In genomic region chr10:119177708-119178370, GRCh38 we compare ENCODE assay signal across 3 cellular contexts.
TF ChIP-seq lines count a peak whose summit lies in the region.

No MANE protein-coding gene starts in this region.

TF ChIP-seq in HEK293, 187 proteins besides CTCF, POLR2A, EP300 and RAD21 (continues in another document):
- no peak for TF ChIP-seq ZNF530 (tag by site-specific recombination; IDR thresholded peaks at IDR 0.05; ENCODE audit: low read depth)
- no peak for TF ChIP-seq ZNF670 (tag by site-specific recombination; IDR thresholded peaks at IDR 0.05; ENCODE audit: low read depth)
- TF ChIP-seq ZNF221 (tag by site-specific recombination; IDR thresholded peaks at IDR 0.05; ENCODE audit: borderline replicate concordance): no peak
- no peak for TF ChIP-seq KLF17 (tag by site-specific recombination; IDR thresholded peaks at IDR 0.05)
- TF ChIP-seq GLI4 (tag by site-specific recombination; IDR thresholded peaks at IDR 0.05): no peak
- TF ChIP-seq, protein P1, sequence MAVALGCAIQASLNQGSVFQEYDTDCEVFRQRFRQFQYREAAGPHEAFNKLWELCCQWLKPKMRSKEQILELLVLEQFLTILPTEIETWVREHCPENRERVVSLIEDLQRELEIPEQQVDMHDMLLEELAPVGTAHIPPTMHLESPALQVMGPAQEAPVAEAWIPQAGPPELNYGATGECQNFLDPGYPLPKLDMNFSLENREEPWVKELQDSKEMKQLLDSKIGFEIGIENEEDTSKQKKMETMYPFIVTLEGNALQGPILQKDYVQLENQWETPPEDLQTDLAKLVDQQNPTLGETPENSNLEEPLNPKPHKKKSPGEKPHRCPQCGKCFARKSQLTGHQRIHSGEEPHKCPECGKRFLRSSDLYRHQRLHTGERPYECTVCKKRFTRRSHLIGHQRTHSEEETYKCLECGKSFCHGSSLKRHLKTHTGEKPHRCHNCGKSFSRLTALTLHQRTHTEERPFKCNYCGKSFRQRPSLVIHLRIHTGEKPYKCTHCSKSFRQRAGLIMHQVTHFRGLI (tag by site-specific recombination; IDR thresholded peaks at IDR 0.05): 0 out of 2 replicates have a peak, but pooled peaks have one; percentile 16
- no peak for TF ChIP-seq ZNF112 (tag by site-specific recombination; IDR thresholded peaks at IDR 0.05)
- TF ChIP-seq ZFP69B (tag by site-specific recombination; IDR thresholded peaks at IDR 0.05): no peak
- TF ChIP-seq ZNF76 (tag by site-specific recombination; IDR thresholded peaks at IDR 0.05; ENCODE audit: borderline replicate concordance, low read depth): peak; percentile 44; the same call in 1 of the 2 replicates
- TF ChIP-seq ZNF311 (tag by site-specific recombination; IDR thresholded peaks at IDR 0.05; ENCODE audit: borderline replicate concordance): no peak
- TF ChIP-seq SP7 (tag by site-specific recombination; IDR thresholded peaks at IDR 0.05): no peak
- TF ChIP-seq, protein P2, sequence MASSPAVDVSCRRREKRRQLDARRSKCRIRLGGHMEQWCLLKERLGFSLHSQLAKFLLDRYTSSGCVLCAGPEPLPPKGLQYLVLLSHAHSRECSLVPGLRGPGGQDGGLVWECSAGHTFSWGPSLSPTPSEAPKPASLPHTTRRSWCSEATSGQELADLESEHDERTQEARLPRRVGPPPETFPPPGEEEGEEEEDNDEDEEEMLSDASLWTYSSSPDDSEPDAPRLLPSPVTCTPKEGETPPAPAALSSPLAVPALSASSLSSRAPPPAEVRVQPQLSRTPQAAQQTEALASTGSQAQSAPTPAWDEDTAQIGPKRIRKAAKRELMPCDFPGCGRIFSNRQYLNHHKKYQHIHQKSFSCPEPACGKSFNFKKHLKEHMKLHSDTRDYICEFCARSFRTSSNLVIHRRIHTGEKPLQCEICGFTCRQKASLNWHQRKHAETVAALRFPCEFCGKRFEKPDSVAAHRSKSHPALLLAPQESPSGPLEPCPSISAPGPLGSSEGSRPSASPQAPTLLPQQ (tag by site-specific recombination; IDR thresholded peaks at IDR 0.05): 0 out of 2 replicates have a peak, but pooled peaks have one; percentile 58
- TF ChIP-seq ZNF433 (tag by site-specific recombination; IDR thresholded peaks at IDR 0.05; ENCODE audit: low read depth): no peak
- TF ChIP-seq ZXDB (tag by site-specific recombination; IDR thresholded peaks at IDR 0.05): no peak
- no peak for TF ChIP-seq ZNF341 (tag by site-specific recombination; IDR thresholded peaks at IDR 0.05; ENCODE audit: low read depth)
- TF ChIP-seq ZNF184 (tag by site-specific recombination; IDR thresholded peaks at IDR 0.05): no peak
- TF ChIP-seq ZNF654 (tag by site-specific recombination; IDR thresholded peaks at IDR 0.05; ENCODE audit: low read depth): no peak
- 0 out of 2 replicates have a peak, but pooled peaks have one; percentile 10 for TF ChIP-seq GLIS2 (tag by site-specific recombination; IDR thresholded peaks at IDR 0.05)
- 0 out of 2 replicates have a peak, but pooled peaks have one; percentile 19 for TF ChIP-seq ZFP37 (tag by site-specific recombination; IDR thresholded peaks at IDR 0.05)
- TF ChIP-seq ZNF544 (tag by site-specific recombination; IDR thresholded peaks at IDR 0.05): no peak

TF ChIP-seq in SK-N-SH, 30 proteins besides CTCF, POLR2A, EP300 and RAD21:
- TF ChIP-seq, protein P3, sequence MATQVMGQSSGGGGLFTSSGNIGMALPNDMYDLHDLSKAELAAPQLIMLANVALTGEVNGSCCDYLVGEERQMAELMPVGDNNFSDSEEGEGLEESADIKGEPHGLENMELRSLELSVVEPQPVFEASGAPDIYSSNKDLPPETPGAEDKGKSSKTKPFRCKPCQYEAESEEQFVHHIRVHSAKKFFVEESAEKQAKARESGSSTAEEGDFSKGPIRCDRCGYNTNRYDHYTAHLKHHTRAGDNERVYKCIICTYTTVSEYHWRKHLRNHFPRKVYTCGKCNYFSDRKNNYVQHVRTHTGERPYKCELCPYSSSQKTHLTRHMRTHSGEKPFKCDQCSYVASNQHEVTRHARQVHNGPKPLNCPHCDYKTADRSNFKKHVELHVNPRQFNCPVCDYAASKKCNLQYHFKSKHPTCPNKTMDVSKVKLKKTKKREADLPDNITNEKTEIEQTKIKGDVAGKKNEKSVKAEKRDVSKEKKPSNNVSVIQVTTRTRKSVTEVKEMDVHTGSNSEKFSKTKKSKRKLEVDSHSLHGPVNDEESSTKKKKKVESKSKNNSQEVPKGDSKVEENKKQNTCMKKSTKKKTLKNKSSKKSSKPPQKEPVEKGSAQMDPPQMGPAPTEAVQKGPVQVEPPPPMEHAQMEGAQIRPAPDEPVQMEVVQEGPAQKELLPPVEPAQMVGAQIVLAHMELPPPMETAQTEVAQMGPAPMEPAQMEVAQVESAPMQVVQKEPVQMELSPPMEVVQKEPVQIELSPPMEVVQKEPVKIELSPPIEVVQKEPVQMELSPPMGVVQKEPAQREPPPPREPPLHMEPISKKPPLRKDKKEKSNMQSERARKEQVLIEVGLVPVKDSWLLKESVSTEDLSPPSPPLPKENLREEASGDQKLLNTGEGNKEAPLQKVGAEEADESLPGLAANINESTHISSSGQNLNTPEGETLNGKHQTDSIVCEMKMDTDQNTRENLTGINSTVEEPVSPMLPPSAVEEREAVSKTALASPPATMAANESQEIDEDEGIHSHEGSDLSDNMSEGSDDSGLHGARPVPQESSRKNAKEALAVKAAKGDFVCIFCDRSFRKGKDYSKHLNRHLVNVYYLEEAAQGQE (IDR thresholded peaks at IDR 0.05; ENCODE audit: low read depth, low read length): no peak
- TF ChIP-seq FOSL2 (IDR thresholded peaks at IDR 0.05; ENCODE audit: borderline replicate concordance, low read depth) (no peak), EZH2phosphoT487 (IDR thresholded peaks at IDR 0.05; ENCODE audit: borderline replicate concordance, low read depth) (no peak), TAF1 (IDR thresholded peaks at IDR 0.05; ENCODE audit: borderline replicate concordance, low read depth, low read length) (no peak), NRF1 (IDR thresholded peaks at IDR 0.05; ENCODE audit: low read depth, low read length) (no peak), RFX5 (IDR thresholded peaks at IDR 0.05; ENCODE audit: low read length) (no peak), MXI1 (IDR thresholded peaks at IDR 0.05; ENCODE audit: low read depth, low read length) (no peak), JUND (IDR thresholded peaks at IDR 0.05) (no peak), CHD2 (IDR thresholded peaks at IDR 0.05; ENCODE audit: low read length, partially characterized antibody) (no peak), SMC3 (IDR thresholded peaks at IDR 0.05; ENCODE audit: low read depth, low read length) (no peak), ELF1 (IDR thresholded peaks at IDR 0.05) (no peak), RCOR1 (IDR thresholded peaks at IDR 0.05; ENCODE audit: low read length) (no peak), NFIC (IDR thresholded peaks at IDR 0.05; ENCODE audit: borderline replicate concordance) (no peak)
- TF ChIP-seq, protein P4, sequence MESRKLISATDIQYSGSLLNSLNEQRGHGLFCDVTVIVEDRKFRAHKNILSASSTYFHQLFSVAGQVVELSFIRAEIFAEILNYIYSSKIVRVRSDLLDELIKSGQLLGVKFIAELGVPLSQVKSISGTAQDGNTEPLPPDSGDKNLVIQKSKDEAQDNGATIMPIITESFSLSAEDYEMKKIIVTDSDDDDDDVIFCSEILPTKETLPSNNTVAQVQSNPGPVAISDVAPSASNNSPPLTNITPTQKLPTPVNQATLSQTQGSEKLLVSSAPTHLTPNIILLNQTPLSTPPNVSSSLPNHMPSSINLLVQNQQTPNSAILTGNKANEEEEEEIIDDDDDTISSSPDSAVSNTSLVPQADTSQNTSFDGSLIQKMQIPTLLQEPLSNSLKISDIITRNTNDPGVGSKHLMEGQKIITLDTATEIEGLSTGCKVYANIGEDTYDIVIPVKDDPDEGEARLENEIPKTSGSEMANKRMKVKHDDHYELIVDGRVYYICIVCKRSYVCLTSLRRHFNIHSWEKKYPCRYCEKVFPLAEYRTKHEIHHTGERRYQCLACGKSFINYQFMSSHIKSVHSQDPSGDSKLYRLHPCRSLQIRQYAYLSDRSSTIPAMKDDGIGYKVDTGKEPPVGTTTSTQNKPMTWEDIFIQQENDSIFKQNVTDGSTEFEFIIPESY (IDR thresholded peaks at IDR 0.05; ENCODE audit: borderline replicate concordance, low read depth): no peak

TF ChIP-seq in neural cell, 6 proteins besides CTCF, POLR2A, EP300 and RAD21 (continued from another document):
- TF ChIP-seq EZH2 (IDR thresholded peaks at IDR 0.05; ENCODE audit: borderline replicate concordance, insufficient read depth, low read length, poor library complexity, severe bottlenecking) (no peak), TAF1 (IDR thresholded peaks at IDR 0.05; ENCODE audit: low read depth) (no peak), MXI1 (conservative IDR thresholded peaks at IDR 0.05; ENCODE audit: poor library complexity, severe bottlenecking) (no peak)
- TF ChIP-seq, protein P3 (IDR thresholded peaks at IDR 0.05; ENCODE audit: borderline replicate concordance): no peak
